ENCODE assay signal across 17 cellular contexts in genomic region chr1:28288487-28288886, GRCh38.
"Had no signal": no experiment of that assay in that cellular context is flagged by ENCODE, and none has a peak within 500 bp of the region (broad histone marks: within the 10 kb centered on the region; RNA-seq: fewer than 3 reads in every experiment).

No MANE protein-coding gene starts in this region.

- H3K27me3 ChIP-seq: foreskin keratinocyte, upper lobe of left lung had no signal

- H3K27ac ChIP-seq: foreskin keratinocyte, lower lobe of right lung, upper lobe of left lung had no signal

- H3K4me3 ChIP-seq: lower lobe of right lung, upper lobe of left lung had no signal

- H3K36me3 ChIP-seq: lower lobe of right lung, upper lobe of left lung had no signal

- H3K4me1 ChIP-seq: foreskin keratinocyte, upper lobe of left lung had no signal

- DNase-seq: activated CD4-positive, alpha-beta T cell treated with anti-CD3 and anti-CD28 coated beads, Interleukin-2, amount 50 U/mL, for 4 hours; activated CD8-positive, alpha-beta memory T cell treated with anti-CD3 and anti-CD28 coated beads for 24 hours; activated CD8-positive, alpha-beta memory T cell treated with anti-CD3 and anti-CD28 coated beads, Interleukin-2, amount 50 U/mL, for 4 hours; activated naive CD4-positive, alpha-beta T cell; activated T-cell treated with anti-CD3 and anti-CD28 coated beads, Interleukin-2, amount 50 U/mL, for 24 hours; amniotic stem cell; effector CD4-positive, alpha-beta T cell; foreskin keratinocyte; lower lobe of right lung; naive thymus-derived CD4-positive, alpha-beta T cell; stimulated activated CD4-positive, alpha-beta T cell treated with anti-CD3 and anti-CD28 coated beads, Interleukin-2, amount 100 ng/mL, for 48 hours; stimulated activated CD8-positive, alpha-beta memory T cell treated with anti-CD3 and anti-CD28 coated beads, Interleukin-4, amount 100 ng/mL, for 48 hours; stimulated activated naive B cell treated with anti-CD40 and anti-IgM and Interleukin-4, amounts not matched to agents 10 μg/mL and 1 μg/mL and 100 μg/mL, for 72 hours; upper lobe of left lung had no signal

- FAIRE-seq: TTC549 had no signal

- ATAC-seq: activated T-helper 17 cell treated with anti-CD3 and anti-CD28 coated beads, Interleukin-2, amount 50 U/mL, for 72 hours; foreskin keratinocyte; left lobe of liver; lower lobe of right lung; naive thymus-derived CD4-positive, alpha-beta T cell; stimulated activated naive B cell treated with anti-CD40 and anti-IgM and Interleukin-4, amounts not matched to agents 10 μg/mL and 1 μg/mL and 100 μg/mL, for 72 hours had no signal

- H3K9me3 ChIP-seq: lower lobe of right lung, upper lobe of left lung had no signal
